In the genomic region with DNA sequence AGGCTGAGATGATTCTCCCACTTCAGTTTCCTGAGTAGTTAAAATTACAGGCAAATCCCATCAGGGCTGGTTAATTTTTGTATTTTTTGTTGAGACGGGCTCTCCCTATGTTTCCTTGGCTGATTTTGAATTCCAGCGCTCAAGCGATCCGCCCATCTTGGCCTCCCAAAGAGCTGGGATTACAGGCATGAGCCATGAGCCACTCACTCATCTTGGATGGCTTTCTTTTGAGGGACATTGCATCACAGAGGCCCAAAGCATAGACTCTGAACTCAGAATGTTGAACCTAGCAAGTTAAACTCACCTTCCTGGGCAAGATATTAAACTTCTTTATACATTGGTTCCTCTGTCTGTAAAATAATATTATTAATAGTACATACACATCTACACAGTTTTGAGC, we compare ENCODE assay signal across 11 cellular contexts. TPM values are rescaled to one million over a fixed set of nuclear protein-coding genes. Genes with fewer than 3 reads are reported as not detected.
DNase-seq lines count a peak whose midpoint lies in the region; ATAC-seq and TF ChIP-seq lines count a peak whose summit lies in the region.
"Had no signal": no experiment of that assay in that cellular context is flagged by ENCODE, and none has a peak within 500 bp of the region (broad histone marks: within the 10 kb centered on the region; RNA-seq: fewer than 3 reads in every experiment).

No MANE protein-coding gene starts in this region.

- intact Hi-C loops in Right ventricle myocardium superior (cut with DNase I) (no loop called here), left cardiac atrium (cut with DNase I) (loop anchor here in 1 of 2 donors (10.0 kb wide), 1 partner anchor 71 kb away; no protein-coding TSS in a partner anchor), left lung (cut with DNase I) (loop anchor here in 1 of 2 donors (10.0 kb wide), 1 partner anchor 199 kb away; no protein-coding TSS in a partner anchor), upper lobe of right lung (cut with DNase I) (no loop called here), A673 (cut with micrococcal nuclease; ENCODE audit: unreplicated experiment) (no loop called here), uterus (cut with DNase I; ENCODE audit: low total_unique reads) (no loop called here)

- peak; percentile 41 for ATAC-seq in Right ventricle myocardium superior (ENCODE audit: poor library complexity)
- no peak for ATAC-seq in left cardiac atrium
- no peak for ATAC-seq in left lung
- ATAC-seq in upper lobe of right lung, result no peak

- peaks cover 0 to 9% of the 10 kb centered on the region in 2 donors for H3K36me3 ChIP-seq in left lung
- H3K36me3 ChIP-seq in upper lobe of right lung, result peaks cover 7% of the 10 kb centered on the region
- no peaks in the 10 kb centered on the region for H3K36me3 ChIP-seq in A673 (ENCODE audit: insufficient read depth, low read length, poor library complexity, severe bottlenecking)
- no peaks in the 10 kb centered on the region for H3K36me3 ChIP-seq in uterus
- H3K36me3 ChIP-seq: Peyer's patch had no signal

- H3K36me3 Mint-ChIP-seq in activated naive CD8-positive, alpha-beta T cell treated with anti-CD3 and anti-CD28 coated beads for 36 hours, result peaks cover 9% of the 10 kb centered on the region

- H3K4me3 ChIP-seq in left lung (no peak overlapping the region), upper lobe of right lung (no peak overlapping the region), A673 (ENCODE audit: low read depth, low read length, poor library complexity, severe bottlenecking) (no peak overlapping the region), uterus (no peak overlapping the region)

- H3K4me1 Mint-ChIP-seq in activated naive CD8-positive, alpha-beta T cell treated with anti-CD3 and anti-CD28 coated beads for 36 hours, result peaks cover 45% of the 10 kb centered on the region

- POLR2A ChIA-PET in A673 (lab: Charles Lee; ENCODE audit: low non-redundant PET), result no interaction called here

- H3K27me3 Mint-ChIP-seq in activated naive CD8-positive, alpha-beta T cell treated with anti-CD3 and anti-CD28 coated beads for 36 hours, result no peaks in the 10 kb centered on the region

- DNase-seq in Right ventricle myocardium superior (no peak), left cardiac atrium (no peak), left lung (no peak), upper lobe of right lung (no peak), A673 (ENCODE audit: low spot score) (no peak), NCI-H2029 (lab: John Stamatoyannopoulos, UW) (no peak), uterus (no peak)
- no peak for DNase-seq in activated naive CD8-positive, alpha-beta T cell treated with anti-CD3 and anti-CD28 coated beads for 36 hours
- DNase-seq: NCI-H1092 had no signal

- peaks cover 3% of the 10 kb centered on the region for H3K9me3 Mint-ChIP-seq in activated naive CD8-positive, alpha-beta T cell treated with anti-CD3 and anti-CD28 coated beads for 36 hours

- TF ChIP-seq CTCF in left lung (IDR thresholded peaks at IDR 0.05) (no peak), upper lobe of right lung (IDR thresholded peaks at IDR 0.05) (no peak), A673 (conservative IDR thresholded peaks at IDR 0.05; ENCODE audit: low read depth, low read length) (no peak), uterus (IDR thresholded peaks at IDR 0.05) (no peak)

- peak overlapping the region; percentile 66 for H3K4me3 Mint-ChIP-seq in activated naive CD8-positive, alpha-beta T cell treated with anti-CD3 and anti-CD28 coated beads for 36 hours

- no peaks in the 10 kb centered on the region for H3K9me3 ChIP-seq in left lung
- H3K9me3 ChIP-seq in upper lobe of right lung, result no peaks in the 10 kb centered on the region
- H3K9me3 ChIP-seq in A673 (ENCODE audit: low read depth, low read length, poor library complexity, severe bottlenecking), result no peaks in the 10 kb centered on the region
- no peaks in the 10 kb centered on the region for H3K9me3 ChIP-seq in uterus
- H3K9me3 ChIP-seq: Peyer's patch had no signal

- peak overlapping the region; percentile 81 to 88 for H3K27ac ChIP-seq in left lung
- H3K27ac ChIP-seq in upper lobe of right lung, result peak overlapping the region; percentile 90
- H3K27ac ChIP-seq in A673 (ENCODE audit: low read depth, low read length, poor library complexity, severe bottlenecking), result no peak overlapping the region
- no peak overlapping the region for H3K27ac ChIP-seq in uterus

- no peaks in the 10 kb centered on the region for H3K27me3 ChIP-seq in left lung
- H3K27me3 ChIP-seq in upper lobe of right lung, result no peaks in the 10 kb centered on the region
- no peaks in the 10 kb centered on the region for H3K27me3 ChIP-seq in A673 (replicated peaks; ENCODE audit: insufficient read depth, low read depth, low read length, poor library complexity)
- no peaks in the 10 kb centered on the region for H3K27me3 ChIP-seq in uterus
- H3K27me3 ChIP-seq: Peyer's patch had no signal

- CTCF ChIA-PET in A673 (lab: Charles Lee), result no interaction called here

- H3K27ac Mint-ChIP-seq in activated naive CD8-positive, alpha-beta T cell treated with anti-CD3 and anti-CD28 coated beads for 36 hours, result peak overlapping the region; percentile 52

- TF ChIP-seq POLR2A in uterus (IDR thresholded peaks at IDR 0.05), result no peak

- no TSS peak for BruUV-seq in A673 (replicated peaks; lab: Mats Ljungman, UMichigan)

- H3K4me1 ChIP-seq in left lung, result peaks cover 12 to 53% of the 10 kb centered on the region in 2 donors
- peaks cover 35% of the 10 kb centered on the region for H3K4me1 ChIP-seq in upper lobe of right lung
- peaks cover 15% of the 10 kb centered on the region for H3K4me1 ChIP-seq in A673 (ENCODE audit: insufficient read depth, low read length, poor library complexity, severe bottlenecking)
- no peaks in the 10 kb centered on the region for H3K4me1 ChIP-seq in uterus

RNA-seq across cellular contexts. Expression of a gene that starts 0.8 kb away (rescaled TPM):
- total RNA-seq in Right ventricle myocardium superior (8.4 TPM), left cardiac atrium (10 to 100 TPM in 1 of 2 donors, 1 to 10 TPM in 1; 6.5 to 13.3 TPM), left lung (10 to 100 TPM; 55.9 to 56.3 TPM), upper lobe of right lung (74.0 TPM), A673 (2021) (5.3 and 8.0 TPM in 2 replicates), uterus (10 to 100 TPM in 1 of 4 donors, 1 to 10 TPM in 1, not detected in 2; 3.7 to 17.0 TPM)
- 10 to 100 TPM; 16.9 to 17.6 TPM for total RNA-seq in activated naive CD8-positive, alpha-beta T cell treated with anti-CD3 and anti-CD28 coated beads for 36 hours

RNA-seq across cellular contexts. Expression of a gene that starts 11.0 kb away (rescaled TPM):
- total RNA-seq in Right ventricle myocardium superior (9.5 TPM), left cardiac atrium (10 to 100 TPM; 12.6 to 22.7 TPM), left lung (10 to 100 TPM; 56.8 to 84.0 TPM), upper lobe of right lung (106 TPM), A673 (2021) (8.5 and 9.3 TPM in 2 replicates), uterus (10 to 100 TPM in 3 of 4 donors, 1 to 10 TPM in 1; 5.8 to 33.8 (median 16.9) TPM)
- total RNA-seq in activated naive CD8-positive, alpha-beta T cell treated with anti-CD3 and anti-CD28 coated beads for 36 hours, result 10 to 100 TPM; 38.9 to 40.1 TPM

RNA-seq across cellular contexts. Expression of a gene that starts 22.9 kb away (rescaled TPM):
- total RNA-seq in Right ventricle myocardium superior, result not detected
- under 1 TPM in 1 of 2 donors, not detected in 1; 0.18 TPM for total RNA-seq in left cardiac atrium
- total RNA-seq in activated naive CD8-positive, alpha-beta T cell treated with anti-CD3 and anti-CD28 coated beads for 36 hours, result not detected
- 1 to 10 TPM in 1 of 2 donors, under 1 TPM in 1; 0.50 to 3.3 TPM for total RNA-seq in left lung
- total RNA-seq in upper lobe of right lung, result 1.9 TPM
- not detected in 2 replicates for total RNA-seq in A673 (2021)
- not detected for total RNA-seq in uterus
- total RNA-seq: activated CD8-positive, alpha-beta memory T cell treated with anti-CD3 and anti-CD28 coated beads for 36 hours had no signal

Comparison
In these comparisons a context has a peak if more than half of its experiments do, and no peak if none do; other contexts are left out.
1. H3K27ac ChIP-seq: peak in left lung (2 of 2) and upper lobe of right lung (single experiment); none in A673 (single experiment) and uterus (0 of 2).